19 cellular contexts compared by ENCODE assay signal in genomic region chr14:84885061-84885460, GRCh38.
"Had no signal": no experiment of that assay in that cellular context is flagged by ENCODE, and none has a peak within 500 bp of the region (broad histone marks: within the 10 kb centered on the region; RNA-seq: fewer than 3 reads in every experiment).

No MANE protein-coding gene starts in this region.

- ATAC-seq: Panc1, PC-3 had no signal

- H3K9me3 ChIP-seq: MG63, SK-N-SH had no signal

- H3K4me2 ChIP-seq: SK-N-SH had no signal

- H3K36me3 ChIP-seq: MG63 had no signal

- H3K4me3 ChIP-seq: MG63 had no signal

- H3K27ac ChIP-seq: RWPE1 had no signal

- DNase-seq: KBM-7, MG63, NCI-H1092, NCI-H1105 treated with DMSO at 0.1 percent for 48 hours, NCI-H1417 treated with DMSO at 0.1 percent for 48 hours, NCI-H146, NCI-H1694 treated with DMSO at 0.1 percent for 48 hours, NCI-H1930, NCI-H2081, NCI-H2107, NCI-H2227 treated with DMSO at 0.1 percent for 48 hours, NCI-H69, NCI-H774, PC-3, SHP77, SK-N-SH, SW 1271 had no signal

- H3K27me3 ChIP-seq: MG63 had no signal

- H3K9me2 ChIP-seq: SK-N-SH had no signal

- H3K9ac ChIP-seq: SK-N-SH had no signal
